9 cellular contexts compared by ENCODE assay signal in the genomic region with DNA sequence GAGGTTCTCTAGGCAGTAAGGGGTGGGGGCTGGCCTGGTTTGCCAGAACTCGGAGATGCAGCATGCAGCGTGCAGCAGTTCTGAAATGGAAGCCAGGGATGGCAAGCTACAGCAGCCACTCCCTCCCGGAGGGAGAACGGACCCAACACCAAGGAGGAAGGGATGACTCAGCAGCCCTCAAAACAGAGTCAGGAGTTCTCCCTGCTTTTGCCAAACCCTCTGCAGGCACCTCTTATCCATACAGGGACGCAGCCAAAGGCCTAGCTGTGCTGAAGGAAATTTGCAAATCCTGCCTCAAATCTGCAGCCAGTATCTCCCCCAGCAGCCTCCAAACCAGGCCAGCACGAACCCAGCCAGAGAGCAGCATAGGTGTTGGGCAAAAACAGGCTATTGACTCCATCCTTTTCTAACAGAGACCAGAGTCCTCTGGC. TPM values are rescaled to one million over a fixed set of nuclear protein-coding genes. Genes with fewer than 3 reads are reported as not detected.
DNase-seq lines count a peak whose midpoint lies in the region; ATAC-seq and TF ChIP-seq lines count a peak whose summit lies in the region.
"Had no signal": no experiment of that assay in that cellular context is flagged by ENCODE, and none has a peak within 500 bp of the region (broad histone marks: within the 10 kb centered on the region; RNA-seq: fewer than 3 reads in every experiment).

No MANE protein-coding gene starts in this region.

- no peaks in the 10 kb centered on the region for H3K36me3 Mint-ChIP-seq in immature natural killer cell

- H3K4me3 ChIP-seq in epithelial cell of proximal tubule (ENCODE audit: low read depth, low read length) = no peak overlapping the region

- DNase-seq in DMS 273 (lab: John Stamatoyannopoulos, UW; ENCODE audit: unreplicated experiment) (peak; percentile 15), DMS 273 treated with DMSO at 0.1 percent for 48 hours (lab: John Stamatoyannopoulos, UW) (no peak), epithelial cell of proximal tubule (ENCODE audit: low read depth) (peak; percentile 37), middle frontal gyrus (ENCODE audit: extremely low spot score, low spot score) (peak; percentile 50), immature natural killer cell (no peak), T-helper 9 cell (no peak)
- DNase-seq in stimulated activated CD4-positive, alpha-beta T cell treated with anti-CD3 and anti-CD28 coated beads, Interleukin-4, amount 100 ng/mL, for 24 hours = no peak
- DNase-seq: foreskin melanocyte had no signal

- H3K9me3 Mint-ChIP-seq in immature natural killer cell = no peaks in the 10 kb centered on the region

- H3K27ac Mint-ChIP-seq in immature natural killer cell = no peak overlapping the region

- no peak for ATAC-seq in GM18867 (IDR thresholded peaks at IDR 0.05; ENCODE audit: unreplicated experiment)

- no peak overlapping the region for H3K4me3 Mint-ChIP-seq in immature natural killer cell

- peaks cover 0 to 10% (median 6%) of the 10 kb centered on the region in 3 donors for H3K27me3 Mint-ChIP-seq in immature natural killer cell (ENCODE audit: low read depth in 3 of 3)

- no peak for TF ChIP-seq CTCF in epithelial cell of proximal tubule (conservative IDR thresholded peaks at IDR 0.05; ENCODE audit: low read depth, low read length)

- H3K4me1 Mint-ChIP-seq in immature natural killer cell = no peaks in the 10 kb centered on the region

RNA-seq across cellular contexts. Expression of a gene that starts 10.2 kb away (rescaled TPM):
- total RNA-seq in epithelial cell of proximal tubule = 2.7 and 4.7 TPM in 2 replicates
- polyA plus RNA-seq in immature natural killer cell = not detected

RNA-seq across cellular contexts. Expression of a gene that starts 20.8 kb away (rescaled TPM):
- 0.58 and 2.4 TPM in 2 replicates for total RNA-seq in epithelial cell of proximal tubule
- polyA plus RNA-seq in immature natural killer cell = not detected

RNA-seq across cellular contexts. Expression of a gene that starts 40.7 kb away (rescaled TPM):
- not detected in 2 replicates for total RNA-seq in epithelial cell of proximal tubule
- not detected for polyA plus RNA-seq in immature natural killer cell

Comparison
In these comparisons a context has a peak if more than half of its experiments do, and no peak if none do; other contexts are left out.
1. DNase-seq: peak in DMS 273 (single experiment), epithelial cell of proximal tubule (single experiment) and middle frontal gyrus (single experiment); none in DMS 273 treated with DMSO at 0.1 percent for 48 hours (single experiment), immature natural killer cell (0 of 3), stimulated activated CD4-positive, alpha-beta T cell treated with anti-CD3 and anti-CD28 coated beads, Interleukin-4, amount 100 ng/mL, for 24 hours (single experiment) and T-helper 9 cell (single experiment).